In genomic region chr12:71152838-71153237, GRCh38 we compare ENCODE assay signal across 16 cellular contexts. TPM values are rescaled to one million over a fixed set of nuclear protein-coding genes. Genes with fewer than 3 reads are reported as not detected.
DNase-seq lines count a peak whose midpoint lies in the region; ATAC-seq, FAIRE-seq and TF ChIP-seq lines count a peak whose summit lies in the region.
"Had no signal": no experiment of that assay in that cellular context is flagged by ENCODE, and none has a peak within 500 bp of the region (broad histone marks: within the 10 kb centered on the region; RNA-seq: fewer than 3 reads in every experiment).

No MANE protein-coding gene starts in this region.

- H3K27ac Mint-ChIP-seq in Calu3 (ENCODE audit: unreplicated experiment) (peak overlapping the region; percentile 87), chondrocyte (ENCODE audit: unreplicated experiment) (no peak overlapping the region)

- POLR2A ChIA-PET in endothelial cell of umbilical vein (lab: Charles Lee) = interaction anchor here (0.6 kb wide), 1 partner anchor 520 kb away, joined by 3 read pairs; no protein-coding TSS in a partner anchor

- CTCF ChIA-PET in Calu3 (lab: Charles Lee) = interaction anchor here (1.1 to 1.3 kb wide), 3 partner anchors 13 to 239 kb away, joined by 3 to 6 read pairs (median 3); no protein-coding TSS in a partner anchor
- CTCF ChIA-PET in endothelial cell of umbilical vein (lab: Charles Lee) = interaction anchor here (0.6 kb wide), 1 partner anchor 1796 kb away, joined by 4 read pairs; no protein-coding TSS in a partner anchor

- no peak overlapping the region for H3K27ac ChIP-seq in endothelial cell of umbilical vein (ENCODE audit: insufficient read depth, low read depth, low read length)
- no peak overlapping the region for H3K27ac ChIP-seq in substantia nigra (ENCODE audit: low read depth, low read length, poor library complexity, severe bottlenecking)
- H3K27ac ChIP-seq: BLaER1 had no signal

- H3K9me1 ChIP-seq in endothelial cell of umbilical vein (replicated peaks; ENCODE audit: control insufficient read depth, extremely low read depth, insufficient read depth, low read length) = no peaks in the 10 kb centered on the region

- TF ChIP-seq CTCF in Calu3 (IDR thresholded peaks at IDR 0.05; ENCODE audit: unreplicated experiment) (no peak), endothelial cell of umbilical vein (IDR thresholded peaks at IDR 0.05; ENCODE audit: extremely low read depth in 1 of 2, insufficient read depth in 1 of 2, low read depth in 1 of 2, low read length in 2 of 2) (no peak), mucosa of descending colon (IDR thresholded peaks at IDR 0.05) (no peak), chondrocyte (IDR thresholded peaks at IDR 0.05) (no peak)

- ATAC-seq in mucosa of descending colon = peak; percentile 78
- no peak for ATAC-seq in GM18520 (IDR thresholded peaks at IDR 0.05; ENCODE audit: unreplicated experiment)

- H3K9me3 ChIP-seq in endothelial cell of umbilical vein (replicated peaks; ENCODE audit: control insufficient read depth, insufficient read depth, low read length) (no peaks in the 10 kb centered on the region), mucosa of descending colon (peaks cover 4% of the 10 kb centered on the region)

- H3K27me3 Mint-ChIP-seq in Calu3 (ENCODE audit: unreplicated experiment) (no peaks in the 10 kb centered on the region), chondrocyte (ENCODE audit: low read depth) (no peaks in the 10 kb centered on the region)

- H3K36me3 Mint-ChIP-seq in Calu3 (ENCODE audit: insufficient read depth, unreplicated experiment) (peaks cover 63% of the 10 kb centered on the region), chondrocyte (ENCODE audit: low read depth) (no peaks in the 10 kb centered on the region)

- H3K36me3 ChIP-seq in endothelial cell of umbilical vein (ENCODE audit: control insufficient read depth in 2 of 2, extremely low read depth in 1 of 2, insufficient read depth in 2 of 2, low read length in 2 of 2) (no peaks in the 10 kb centered on the region), mucosa of descending colon (ENCODE audit: low read depth) (no peaks in the 10 kb centered on the region)
- H3K36me3 ChIP-seq: BLaER1 had no signal

- DNase-seq in Calu3 (no peak), RKO (ENCODE audit: low spot score) (peak; percentile 35), endothelial cell of umbilical vein (ENCODE audit: low read depth, low spot score) (peak; percentile 26), mucosa of descending colon (no peak), substantia nigra (lab: John Stamatoyannopoulos, UW) (no peak), epidermal melanocyte (ENCODE audit: insufficient read length, low spot score) (no peak), chondrocyte (ENCODE audit: low spot score) (no peak)
- DNase-seq: HCEC 1CT, NCI-H1694 treated with DMSO at 0.1 percent for 48 hours, NCI-H2171, SIG-M5, SW 1271 had no signal

- H3K4me3 Mint-ChIP-seq in Calu3 (ENCODE audit: low read depth, unreplicated experiment) (peak overlapping the region; percentile 85), chondrocyte (ENCODE audit: unreplicated experiment) (no peak overlapping the region)

- no peak for FAIRE-seq in endothelial cell of umbilical vein (lab: Jason Lieb, UNC)
- FAIRE-seq: HTR-8/SVneo, RCC 7860 had no signal

- no peaks in the 10 kb centered on the region for H3K79me2 ChIP-seq in endothelial cell of umbilical vein (ENCODE audit: control insufficient read depth, insufficient read depth, low read length)

- H2AFZ ChIP-seq in endothelial cell of umbilical vein (ENCODE audit: low read depth, low read length) = no peak overlapping the region

- no peak overlapping the region for H3K4me3 ChIP-seq in endothelial cell of umbilical vein (replicated peaks in 1 of 3; ENCODE audit: insufficient read depth in 1 of 3, low read depth in 1 of 3, low read length in 3 of 3)
- H3K4me3 ChIP-seq in mucosa of descending colon = no peak overlapping the region
- H3K4me3 ChIP-seq: BLaER1 had no signal

- H3K27me3 ChIP-seq in endothelial cell of umbilical vein (ENCODE audit: control insufficient read depth in 2 of 2, insufficient read depth in 2 of 2, low read length in 2 of 2) = no peaks in the 10 kb centered on the region
- H3K27me3 ChIP-seq: BLaER1 had no signal

- TF ChIP-seq POLR2A in endothelial cell of umbilical vein (IDR thresholded peaks at IDR 0.05; ENCODE audit: low read depth, low read length) = no peak

- peaks cover 39% of the 10 kb centered on the region for H3K4me1 Mint-ChIP-seq in Calu3 (ENCODE audit: low read depth, unreplicated experiment)
- H3K4me1 Mint-ChIP-seq in chondrocyte (ENCODE audit: low read depth) = peaks cover 6% of the 10 kb centered on the region

- H3K9ac ChIP-seq in endothelial cell of umbilical vein (replicated peaks; ENCODE audit: extremely low read depth, insufficient read depth, low read length) = no peak overlapping the region
- H3K9ac ChIP-seq: BLaER1 had no signal

- dilution Hi-C loops in endothelial cell of umbilical vein (cut with MboI; ENCODE audit: extremely low pct_ligation_motif_present, low sequenced_read_pairs) = no loop called here

- H3K4me2 ChIP-seq in endothelial cell of umbilical vein (ENCODE audit: insufficient read depth, low read length) = no peak overlapping the region
- H3K4me2 ChIP-seq: BLaER1 had no signal

- H3K9me3 Mint-ChIP-seq in Calu3 (ENCODE audit: low read depth, unreplicated experiment) (peaks cover 4% of the 10 kb centered on the region), chondrocyte (ENCODE audit: low read depth) (peaks cover 8% of the 10 kb centered on the region)

- H3K4me1 ChIP-seq in endothelial cell of umbilical vein (ENCODE audit: control insufficient read depth, extremely low read depth, insufficient read depth, low read length) (peaks cover 2% of the 10 kb centered on the region), mucosa of descending colon (ENCODE audit: low read depth) (no peaks in the 10 kb centered on the region)
- H3K4me1 ChIP-seq: BLaER1 had no signal

- intact Hi-C loops in Calu3 (cut with micrococcal nuclease; ENCODE audit: unreplicated experiment) (no loop called here), endothelial cell of umbilical vein (cut with micrococcal nuclease) (no loop called here), mucosa of descending colon (cut with DNase I, micrococcal nuclease) (no loop called here)

- H4K20me1 ChIP-seq in endothelial cell of umbilical vein (replicated peaks; ENCODE audit: control insufficient read depth, extremely low read depth, insufficient read depth, low read length) = no peaks in the 10 kb centered on the region
- H4K20me1 ChIP-seq: BLaER1 had no signal

- no TSS peak for BruUV-seq in Calu3 (replicated peaks; lab: Mats Ljungman, UMichigan)
- BruUV-seq in endothelial cell of umbilical vein (replicated peaks; lab: Mats Ljungman, UMichigan) = no TSS peak

TF ChIP-seq in endothelial cell of umbilical vein, 7 proteins besides CTCF, POLR2A, EP300 and RAD21:
- TF ChIP-seq POLR2AphosphoS5 (IDR thresholded peaks at IDR 0.05; ENCODE audit: insufficient read depth, low read depth, low read length) (no peak), EZH2 (IDR thresholded peaks at IDR 0.05; ENCODE audit: borderline replicate concordance, low read depth, low read length, severe bottlenecking) (no peak), FOS (IDR thresholded peaks at IDR 0.05; ENCODE audit: borderline replicate concordance, insufficient read depth, low read length) (peak; percentile 37), JUN (IDR thresholded peaks at IDR 0.05; ENCODE audit: borderline replicate concordance, insufficient read depth, insufficient read length, low read depth) (no peak), MAX (IDR thresholded peaks at IDR 0.05; ENCODE audit: insufficient read depth, insufficient read length) (no peak), GATA2 (IDR thresholded peaks at IDR 0.05; ENCODE audit: insufficient read depth, insufficient read length, low read depth, low read length) (no peak), MYC (IDR thresholded peaks at IDR 0.05; ENCODE audit: low read depth, low read length) (no peak)

RNA-seq across cellular contexts. Expression of gene TSPAN8, which starts 5.0 kb away (rescaled TPM):
- 289 and 384 TPM in 2 replicates for total RNA-seq in Calu3 (2022)
- total RNA-seq in endothelial cell of umbilical vein = 1.6 TPM in 1 of 2 replicates, not detected in the other
- 0.76 and 1.2 TPM in 2 replicates for polyA plus RNA-seq in endothelial cell of umbilical vein
- 1.0 and 1.1 TPM in 2 replicates for polyA plus RNA-seq in endothelial cell of umbilical vein (2011; cell fraction: cytosol; rRNA removed)
- 0.49 and 0.59 TPM in 2 replicates for polyA plus RNA-seq in endothelial cell of umbilical vein (2011; cell fraction: nucleus; rRNA removed)
- polyA plus RNA-seq in endothelial cell of umbilical vein (2012) = 0.72 TPM in 1 of 2 replicates, not detected in the other
- polyA minus RNA-seq in endothelial cell of umbilical vein = 0.42 TPM in 1 of 2 replicates, not detected in the other
- polyA minus RNA-seq in endothelial cell of umbilical vein (2011; cell fraction: cytosol; rRNA and poly(A)+ RNA removed) = 18.9 TPM
- 0.63 and 0.91 TPM in 2 replicates for polyA minus RNA-seq in endothelial cell of umbilical vein (2011; cell fraction: nucleus; rRNA and poly(A)+ RNA removed)
- total RNA-seq in mucosa of descending colon = 1,000 to 10,000 TPM in 2 of 3 donors, 100 to 1,000 TPM in 1; 685 to 1,687 (median 1,460) TPM
- 0.22 TPM in 1 of 3 replicates, not detected in the others for total RNA-seq in chondrocyte

Comparison
In these comparisons a context has a peak if more than half of its experiments do, and no peak if none do; other contexts are left out.
1. DNase-seq: peak in RKO (single experiment) and endothelial cell of umbilical vein (single experiment); none in Calu3 (single experiment), mucosa of descending colon (0 of 3), substantia nigra (0 of 49), epidermal melanocyte (single experiment) and chondrocyte (single experiment).
2. RNA of gene TSPAN8, which starts 5.0 kb away (total RNA-seq): 685 to 1,687 TPM in mucosa of descending colon and 289 to 384 TPM in Calu3; 1.6 TPM in endothelial cell of umbilical vein and 0.22 TPM in chondrocyte; every median in the first group is over 100 times any median in the second.